Comparison of ENCODE assay signal across 1 cellular context in genomic region chr14:47720281-47720680, GRCh38.
TF ChIP-seq lines count a peak whose summit lies in the region.

No MANE protein-coding gene starts in this region.

TF ChIP-seq in IMR-90, 13 proteins besides CTCF, POLR2A, EP300 and RAD21 (continued from another document):
- TF ChIP-seq MXI1 (IDR thresholded peaks at IDR 0.05; ENCODE audit: borderline replicate concordance, low read depth, low read length) (no peak), CHD1 (IDR thresholded peaks at IDR 0.05; ENCODE audit: low read depth, low read length) (no peak)
